In genomic region chr2:207967121-207967520, GRCh38 we compare ENCODE assay signal across 24 cellular contexts. TPM values are rescaled to one million over a fixed set of nuclear protein-coding genes. Genes with fewer than 3 reads are reported as not detected.
DNase-seq lines count a peak whose midpoint lies in the region; ATAC-seq, FAIRE-seq and TF ChIP-seq lines count a peak whose summit lies in the region.
"Had no signal": no experiment of that assay in that cellular context is flagged by ENCODE, and none has a peak within 500 bp of the region (broad histone marks: within the 10 kb centered on the region; RNA-seq: fewer than 3 reads in every experiment).

No MANE protein-coding gene starts in this region.

- TF ChIP-seq EP300 in K562 (IDR thresholded peaks at IDR 0.05; ENCODE audit: low read length): no peak

- no peaks in the 10 kb centered on the region for H3K9me3 ChIP-seq in K562 (replicated peaks; ENCODE audit: control insufficient read depth, insufficient read depth, low read depth, low read length)
- H3K9me3 ChIP-seq: Peyer's patch had no signal

- H3K4me1 Mint-ChIP-seq in progenitor cell of endocrine pancreas (ENCODE audit: low read depth): peaks cover 74% of the 10 kb centered on the region
- H3K4me1 Mint-ChIP-seq in activated CD4-positive, alpha-beta T cell treated with anti-CD3 and anti-CD28 coated beads, Interleukin-2, amount 10 ng/mL, durations not matched to agents 7 days and 5 days: peaks cover 4% of the 10 kb centered on the region

- H3K27me3 Mint-ChIP-seq in progenitor cell of endocrine pancreas: no peaks in the 10 kb centered on the region
- H3K27me3 Mint-ChIP-seq in activated CD4-positive, alpha-beta T cell treated with anti-CD3 and anti-CD28 coated beads, Interleukin-2, amount 10 ng/mL, durations not matched to agents 7 days and 5 days: no peaks in the 10 kb centered on the region
- H3K27me3 Mint-ChIP-seq: CD4-positive, alpha-beta T cell had no signal

- WGBS in K562 (ENCODE audit: insufficient coverage, low coverage, missing lambda C conversion rate): 64% methylated on average over 3 of the region's 3 CpGs

- no peak for TF ChIP-seq POLR2A in K562 (conservative IDR thresholded peaks at IDR 0.05)

- ATAC-seq in K562: no peak
- no peak for ATAC-seq in activated CD4-positive, CD25-positive, alpha-beta regulatory T cell treated with anti-CD3 and anti-CD28 coated beads, Interleukin-2, amount 50 U/mL, for 24 hours
- ATAC-seq: A549 had no signal

- CTCF ChIA-PET in K562 (lab: Yijun Ruan, JAX; ENCODE audit: low intra/inter-chr PET ratio): no interaction called here
- CTCF ChIA-PET in activated CD4-positive, alpha-beta T cell treated with anti-CD3 and anti-CD28 coated beads, Interleukin-2, amount 10 ng/mL, durations not matched to agents 7 days and 5 days (lab: Charles Lee): interaction anchor here (0.8 to 1.2 kb wide), 2 partner anchors 10 to 14 kb away, joined by 3 read pairs; no protein-coding TSS in a partner anchor

- H3K9ac ChIP-seq in K562 (ENCODE audit: insufficient read depth in 1 of 2, low read depth in 2 of 2, low read length in 2 of 2): no peak overlapping the region
- H3K9ac ChIP-seq: BLaER1 treated with 17β-estradiol and CSF1 and Interleukin-3, amounts not matched to agents 10 nM and 100 nM; GM23248 had no signal

- in situ Hi-C loops in K562 (cut with MboI): no loop called here

- DNase-seq in NCI-H748 (lab: John Stamatoyannopoulos, UW; ENCODE audit: unreplicated experiment) (peak; percentile 54), NCI-H748 treated with DMSO at 0.1 percent for 48 hours (lab: John Stamatoyannopoulos, UW) (no peak), NCI-H2227 treated with DMSO at 0.1 percent for 48 hours (lab: John Stamatoyannopoulos, UW) (peak; percentile 29), K562 (ENCODE audit: extremely low read depth in 1 of 4, low spot score in 3 of 4) (no peak), progenitor cell of endocrine pancreas (ENCODE audit: low spot score, unreplicated experiment) (no peak)
- DNase-seq in activated CD4-positive, alpha-beta T cell treated with anti-CD3 and anti-CD28 coated beads, Interleukin-2, amount 10 ng/mL, durations not matched to agents 7 days and 5 days: no peak
- DNase-seq: AML-193; CD4-positive, alpha-beta T cell; COR-L47; GM23248; H9; KG1; MM.1S; NCI-H1694 treated with DMSO at 0.1 percent for 48 hours; NCI-H2081; NCI-H774; OCI-M1; Peyer's patch; SHP77 treated with DMSO at 0.1 percent for 48 hours; T-helper 1 cell had no signal

- BruUV-seq in K562 (replicated peaks; lab: Mats Ljungman, UMichigan): no TSS peak

- H3K36me3 ChIP-seq in K562 (ENCODE audit: control insufficient read depth, insufficient read depth, low read length): no peaks in the 10 kb centered on the region

- no peak overlapping the region for H3K4me2 ChIP-seq in K562 (ENCODE audit: insufficient read depth, low read length)
- H3K4me2 ChIP-seq: A549; BLaER1 treated with 17β-estradiol and CSF1 and Interleukin-3, amounts not matched to agents 10 nM and 100 nM had no signal

- H3K36me3 Mint-ChIP-seq in progenitor cell of endocrine pancreas (ENCODE audit: insufficient read depth): peaks cover 13% of the 10 kb centered on the region
- H3K36me3 Mint-ChIP-seq in activated CD4-positive, alpha-beta T cell treated with anti-CD3 and anti-CD28 coated beads, Interleukin-2, amount 10 ng/mL, durations not matched to agents 7 days and 5 days (ENCODE audit: low read depth): peaks cover 4% of the 10 kb centered on the region

- H3K9me3 Mint-ChIP-seq in progenitor cell of endocrine pancreas (ENCODE audit: low read depth): peaks cover 9% of the 10 kb centered on the region
- H3K9me3 Mint-ChIP-seq in activated CD4-positive, alpha-beta T cell treated with anti-CD3 and anti-CD28 coated beads, Interleukin-2, amount 10 ng/mL, durations not matched to agents 7 days and 5 days: peaks cover 12% of the 10 kb centered on the region

- H3K4me1 ChIP-seq in K562 (replicated peaks in 1 of 2; ENCODE audit: control insufficient read depth in 2 of 2, insufficient read depth in 2 of 2, low read length in 2 of 2): peaks cover 0 to 2% of the 10 kb centered on the region in 2 experiments; a peak in 1 of 5 replicates

- no peak overlapping the region for H3K27ac ChIP-seq in K562 (ENCODE audit: extremely low read depth, low read depth, low read length)
- H3K27ac ChIP-seq: A549; BLaER1 treated with 17β-estradiol and CSF1 and Interleukin-3, amounts not matched to agents 10 nM and 100 nM; GM23248; Peyer's patch had no signal

- intact Hi-C loops in K562 (cut with micrococcal nuclease): no loop called here

- no peak overlapping the region for H3K4me3 ChIP-seq in K562
- H3K4me3 ChIP-seq: A549; BLaER1 treated with 17β-estradiol and CSF1 and Interleukin-3, amounts not matched to agents 10 nM and 100 nM; GM23248; Peyer's patch had no signal

- TF ChIP-seq CTCF in K562 (IDR thresholded peaks at IDR 0.05 in 2 of 3, conservative IDR thresholded peaks at IDR 0.05 in 1 of 3; ENCODE audit: insufficient read depth in 2 of 3, low read depth in 1 of 3, low read length in 3 of 3): no peak
- TF ChIP-seq CTCF in progenitor cell of endocrine pancreas (IDR thresholded peaks at IDR 0.05; ENCODE audit: unreplicated experiment): no peak

- no peaks in the 10 kb centered on the region for H4K20me1 ChIP-seq in K562 (replicated peaks; ENCODE audit: control insufficient read depth, insufficient read depth, low read length)
- H4K20me1 ChIP-seq: BLaER1 treated with 17β-estradiol and CSF1 and Interleukin-3, amounts not matched to agents 10 nM and 100 nM had no signal

- POLR2A ChIA-PET in K562 (lab: Yijun Ruan, JAX): interaction anchor here (0.5 to 2.0 kb wide), 2 partner anchors 9 to 560 kb away, joined by 3 to 8 read pairs; no protein-coding TSS in a partner anchor
- POLR2A ChIA-PET in activated CD4-positive, alpha-beta T cell treated with anti-CD3 and anti-CD28 coated beads, Interleukin-2, amount 10 ng/mL, durations not matched to agents 7 days and 5 days (lab: Charles Lee): no interaction called here

- no peak for FAIRE-seq in K562 (lab: Jason Lieb, UNC)
- FAIRE-seq: A549 had no signal

- no peaks in the 10 kb centered on the region for H3K79me2 ChIP-seq in K562 (ENCODE audit: control insufficient read depth, insufficient read depth, low read length)

- H3K27me3 ChIP-seq in K562 (ENCODE audit: control insufficient read depth in 2 of 2, insufficient read depth in 2 of 2, low read length in 2 of 2): no peaks in the 10 kb centered on the region
- H3K27me3 ChIP-seq: BLaER1 treated with 17β-estradiol and CSF1 and Interleukin-3, amounts not matched to agents 10 nM and 100 nM; Peyer's patch had no signal

- H3K27ac Mint-ChIP-seq in progenitor cell of endocrine pancreas: peak overlapping the region; percentile 70
- H3K27ac Mint-ChIP-seq in activated CD4-positive, alpha-beta T cell treated with anti-CD3 and anti-CD28 coated beads, Interleukin-2, amount 10 ng/mL, durations not matched to agents 7 days and 5 days: no peak overlapping the region
- H3K27ac Mint-ChIP-seq: CD4-positive, alpha-beta T cell; H9; T-helper 2 cell treated with Interferon-gamma antibody and Interleukin-4, amounts not matched to agents 5 μg/mL and 100 μg/mL, for 36 hours had no signal

- no peak overlapping the region for H2AFZ ChIP-seq in K562 (ENCODE audit: low read depth, low read length)
- H2AFZ ChIP-seq: GM23248 had no signal

- no peak overlapping the region for H3K4me3 Mint-ChIP-seq in progenitor cell of endocrine pancreas (ENCODE audit: low read depth)
- H3K4me3 Mint-ChIP-seq in activated CD4-positive, alpha-beta T cell treated with anti-CD3 and anti-CD28 coated beads, Interleukin-2, amount 10 ng/mL, durations not matched to agents 7 days and 5 days: no peak overlapping the region
- H3K4me3 Mint-ChIP-seq: CD4-positive, alpha-beta T cell; H9; T-helper 2 cell treated with Interferon-gamma antibody and Interleukin-4, amounts not matched to agents 5 μg/mL and 100 μg/mL, for 36 hours had no signal

- no peak for TF ChIP-seq RAD21 in K562 (CRISPR knock-in tag; conservative IDR thresholded peaks at IDR 0.05 in 1 of 2, IDR thresholded peaks at IDR 0.05 in 1 of 2)

- no peaks in the 10 kb centered on the region for H3K9me1 ChIP-seq in K562 (ENCODE audit: control insufficient read depth, insufficient read depth, low read length)

TF ChIP-seq in K562, 482 proteins besides CTCF, POLR2A, EP300 and RAD21:
- no peak for TF ChIP-seq FOXM1 (IDR thresholded peaks at IDR 0.05; ENCODE audit: low read depth)
- no peak for TF ChIP-seq FOXM1 (CRISPR knock-in tag; IDR thresholded peaks at IDR 0.05; ENCODE audit: low read depth)
- TF ChIP-seq RFX1 (IDR thresholded peaks at IDR 0.05): peak; percentile 53

RNA-seq across cellular contexts. Expression of gene PLEKHM3, which starts 58.2 kb away (rescaled TPM):
- 8.4 and 9.9 TPM in 2 replicates for total RNA-seq in K562 (2011; cell fraction: chromatin; rRNA removed; ENCODE audit: low replicate concordance)
- 4.3 and 4.6 TPM in 2 replicates for total RNA-seq in K562 (2011; cell fraction: nucleolus; rRNA removed)
- 5.5 and 5.8 TPM in 2 replicates for total RNA-seq in K562 (2011; cell fraction: nucleoplasm; rRNA removed)
- total RNA-seq in K562 (2014; rRNA removed) (0.86 and 1.0 TPM in 2 replicates), K562 (2014; rRNA removed; fragmentation: Illumina TruSeq; extraction: Trizol) (1.5 and 1.6 TPM in 2 replicates), K562 (2015; rRNA removed; fragmentation: Illumina TruSeq; extraction: Trizol) (1.2 and 1.4 TPM in 2 replicates), K562 (2021) (1.0 and 1.3 TPM in 2 replicates), progenitor cell of endocrine pancreas (18.0 and 19.2 TPM in 2 replicates)
- polyA plus RNA-seq in K562 (2011; rRNA removed) (0.97 and 1.2 TPM in 2 replicates), K562 (2014; fragmentation: Illumina TruSeq; extraction: Trizol) (1.0 and 1.1 TPM in 2 replicates), K562 (2014; fragmentation: Nextera tagmentation; extraction: Ambion mirVana) (under 1 TPM; 0.24 to 0.36 TPM), K562 (2014; rRNA removed) (0.54 and 1.1 TPM in 2 replicates)
- polyA plus RNA-seq in K562 (2011; cell fraction: cytosol; rRNA removed): 0.90 and 0.92 TPM in 2 replicates
- polyA plus RNA-seq in K562 (2011; cell fraction: nucleus; rRNA removed): 1.1 and 2.0 TPM in 2 replicates
- 0.77 and 1.2 TPM in 2 replicates for polyA plus RNA-seq in K562 (2012)
- 4.0 and 4.6 TPM in 2 replicates for polyA minus RNA-seq in K562 (2011; rRNA and poly(A)+ RNA removed)
- 2.0 and 2.2 TPM in 2 replicates for polyA minus RNA-seq in K562 (2011; cell fraction: cytosol; rRNA and poly(A)+ RNA removed)
- polyA minus RNA-seq in K562 (2011; cell fraction: nucleus; rRNA and poly(A)+ RNA removed): 3.7 and 4.6 TPM in 2 replicates
- total RNA-seq in activated CD4-positive, alpha-beta T cell treated with anti-CD3 and anti-CD28 coated beads, Interleukin-2, amount 10 ng/mL, durations not matched to agents 7 days and 5 days: 1 to 10 TPM; 6.7 to 7.7 TPM

Comparison
In these comparisons a context has a peak if more than half of its experiments do, and no peak if none do; other contexts are left out.
1. DNase-seq: peak in NCI-H748 (single experiment) and NCI-H2227 treated with DMSO at 0.1 percent for 48 hours (single experiment); none in NCI-H748 treated with DMSO at 0.1 percent for 48 hours (single experiment), K562 (0 of 4), progenitor cell of endocrine pancreas (single experiment) and activated CD4-positive, alpha-beta T cell treated with anti-CD3 and anti-CD28 coated beads, Interleukin-2, amount 10 ng/mL, durations not matched to agents 7 days and 5 days (single experiment).